ENCODE assay signal across 11 cellular contexts in genomic region chr5:73663860-73664240, GRCh38. TPM values are rescaled to one million over a fixed set of nuclear protein-coding genes. Genes with fewer than 3 reads are reported as not detected.
DNase-seq lines count a peak whose midpoint lies in the region; ATAC-seq and TF ChIP-seq lines count a peak whose summit lies in the region.
"Had no signal": no experiment of that assay in that cellular context is flagged by ENCODE, and none has a peak within 500 bp of the region (broad histone marks: within the 10 kb centered on the region; RNA-seq: fewer than 3 reads in every experiment).

No MANE protein-coding gene starts in this region.

- ATAC-seq in HG02981 (IDR thresholded peaks at IDR 0.05; ENCODE audit: unreplicated experiment) (peak; percentile 49), foreskin keratinocyte (peak; percentile 42)

- TF ChIP-seq CTCF in GM20000 (IDR thresholded peaks at IDR 0.05; ENCODE audit: extremely low read depth, missing control alignments): no peak
- no peak for TF ChIP-seq CTCF in foreskin keratinocyte (conservative IDR thresholded peaks at IDR 0.05)

- H3K27me3 ChIP-seq in foreskin keratinocyte: no peaks in the 10 kb centered on the region

- DNase-seq in ACHN (peak; percentile 38), GM20000 (ENCODE audit: low spot score) (peak; percentile 25), foreskin keratinocyte (peak in 1 of 2 donors; percentile 58), COR-L47 (lab: John Stamatoyannopoulos, UW) (no peak), NCI-H1048 (lab: John Stamatoyannopoulos, UW) (no peak)
- DNase-seq in activated CD8-positive, alpha-beta memory T cell treated with anti-CD3 and anti-CD28 coated beads, Interleukin-2, amount 50 U/mL, for 4 hours: no peak
- DNase-seq in activated effector memory CD4-positive, alpha-beta T cell treated with Interleukin-2 at 50 U/mL for 16 hours: no peak
- DNase-seq: activated naive CD8-positive, alpha-beta T cell treated with anti-CD3 and anti-CD28 coated beads, Interleukin-2, amount 10 ng/mL, durations not matched to agents 7 days and 5 days; NCI-H524 had no signal

- in situ Hi-C loops in ACHN (cut with HindIII; ENCODE audit: low pct_ligation_motif_present, low pct_unique_long_range_greater_than_20kb, low sequenced_read_pairs): no loop called here

- H3K27ac ChIP-seq in foreskin keratinocyte: peak overlapping the region; percentile 51
- H3K27ac ChIP-seq: RWPE1 had no signal

- H3K4me1 ChIP-seq in foreskin keratinocyte: peaks cover 54% of the 10 kb centered on the region

RNA-seq across cellular contexts. Expression of gene ARHGEF28, which starts 37.9 kb away (rescaled TPM):
- total RNA-seq in foreskin keratinocyte: 84.1 and 134 TPM in 2 replicates
- polyA plus RNA-seq in foreskin keratinocyte: 38.0 and 55.7 TPM in 2 replicates

Comparison
In these comparisons a context has a peak if more than half of its experiments do, and no peak if none do; other contexts are left out.
1. DNase-seq: peak in ACHN (single experiment) and GM20000 (single experiment); none in COR-L47 (single experiment), activated CD8-positive, alpha-beta memory T cell treated with anti-CD3 and anti-CD28 coated beads, Interleukin-2, amount 50 U/mL, for 4 hours (single experiment), activated effector memory CD4-positive, alpha-beta T cell treated with Interleukin-2 at 50 U/mL for 16 hours (single experiment) and NCI-H1048 (single experiment).